Comparison of ENCODE assay signal across 9 cellular contexts in the genomic region with DNA sequence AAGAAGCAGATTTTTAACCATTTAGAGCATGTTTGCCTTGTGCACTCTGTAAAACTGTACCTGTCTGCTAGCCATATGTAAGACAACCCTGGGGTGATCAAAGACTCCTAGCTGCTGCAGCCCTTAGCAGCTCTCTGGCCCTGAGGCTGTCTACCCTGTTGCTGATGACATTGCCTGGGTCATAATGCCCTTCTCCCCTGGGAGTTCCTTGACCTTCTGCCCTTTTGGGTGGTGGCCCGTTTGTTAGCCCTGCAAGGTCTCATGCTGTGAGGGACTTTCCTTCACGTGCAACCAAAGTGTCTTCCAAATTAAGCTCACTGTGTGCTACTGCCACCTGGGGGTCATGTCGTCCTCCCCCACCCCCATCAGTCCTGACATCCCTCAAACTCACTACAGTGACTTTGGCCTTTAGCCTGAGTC. TPM values are rescaled to one million over a fixed set of nuclear protein-coding genes. Genes with fewer than 3 reads are reported as not detected.
DNase-seq lines count a peak whose midpoint lies in the region; ATAC-seq and TF ChIP-seq lines count a peak whose summit lies in the region.
"Had no signal": no experiment of that assay in that cellular context is flagged by ENCODE, and none has a peak within 500 bp of the region (broad histone marks: within the 10 kb centered on the region; RNA-seq: fewer than 3 reads in every experiment).

No MANE protein-coding gene starts in this region.

- H3K4me1 Mint-ChIP-seq in osteocyte (ENCODE audit: unreplicated experiment): peaks cover 50% of the 10 kb centered on the region

- in situ Hi-C loops in brain microvascular endothelial cell (cut with HindIII; ENCODE audit: low pct_ligation_motif_present, low sequenced_read_pairs): no loop called here

- no peak overlapping the region for H2AK5ac ChIP-seq in neuronal stem cell (ENCODE audit: low read depth, low read length)

- no peaks in the 10 kb centered on the region for H3K36me3 ChIP-seq in brain microvascular endothelial cell (replicated peaks)
- H3K36me3 ChIP-seq in neuronal stem cell (replicated peaks in 1 of 2; ENCODE audit: control insufficient read depth in 2 of 2, insufficient read depth in 2 of 2, low read length in 2 of 2): peaks cover 0 to 3% of the 10 kb centered on the region in 2 donors
- H3K36me3 ChIP-seq: vagina had no signal

- peaks cover 4 to 19% of the 10 kb centered on the region in 2 donors for H3K4me1 ChIP-seq in neuronal stem cell (ENCODE audit: control insufficient read depth in 2 of 2, insufficient read depth in 1 of 2, low read depth in 1 of 2, low read length in 2 of 2)
- H3K4me1 ChIP-seq: vagina had no signal

- H3K23ac ChIP-seq in neuronal stem cell (ENCODE audit: low read depth, low read length, poor library complexity): no peak overlapping the region

- no peak overlapping the region for H3K18ac ChIP-seq in neuronal stem cell (ENCODE audit: low read length)

- H3K14ac ChIP-seq in neuronal stem cell (ENCODE audit: low read length): no peak overlapping the region

- no peak overlapping the region for H2AFZ ChIP-seq in neuronal stem cell (ENCODE audit: low read length)

- no peak overlapping the region for H3K4me2 ChIP-seq in neuronal stem cell (ENCODE audit: insufficient read depth, low read length, poor library complexity, severe bottlenecking)

- H3K9me3 Mint-ChIP-seq in osteocyte (ENCODE audit: unreplicated experiment): peaks cover 21% of the 10 kb centered on the region

- WGBS in neuronal stem cell (ENCODE audit: extremely low coverage in 2 of 2, insufficient read length in 2 of 2, insufficient replicate concordance in 1 of 2), 2 donors: no CpG with 5 or more reads among the region's 3 CpGs

- H2BK12ac ChIP-seq in neuronal stem cell (ENCODE audit: low read length): no peak overlapping the region

- TF ChIP-seq CTCF in brain microvascular endothelial cell (IDR thresholded peaks at IDR 0.05; ENCODE audit: low read depth, low read length, missing control alignments) (peak; percentile 50), osteocyte (IDR thresholded peaks at IDR 0.05) (peak; percentile 6)

- H3K27ac Mint-ChIP-seq in osteocyte (ENCODE audit: unreplicated experiment): no peak overlapping the region

- H4K8ac ChIP-seq in neuronal stem cell (ENCODE audit: low read depth, low read length): no peak overlapping the region

- H3K27me3 Mint-ChIP-seq in osteocyte (ENCODE audit: unreplicated experiment): no peaks in the 10 kb centered on the region

- H3K27me3 ChIP-seq in brain microvascular endothelial cell (replicated peaks) (no peaks in the 10 kb centered on the region), neuronal stem cell (ENCODE audit: control insufficient read depth in 3 of 3, insufficient read depth in 3 of 3, low read depth in 1 of 3, low read length in 3 of 3) (no peaks in the 10 kb centered on the region)
- H3K27me3 ChIP-seq: vagina had no signal

- H3K27ac ChIP-seq in brain microvascular endothelial cell (no peak overlapping the region), neuronal stem cell (replicated peaks; ENCODE audit: low read length) (no peak overlapping the region)
- H3K27ac ChIP-seq: vagina had no signal

- H4K91ac ChIP-seq in neuronal stem cell (ENCODE audit: low read depth, low read length, poor library complexity): no peak overlapping the region

- H3K36me3 Mint-ChIP-seq in osteocyte (ENCODE audit: unreplicated experiment): peaks cover 38% of the 10 kb centered on the region

- no peak overlapping the region for H3K9ac ChIP-seq in neuronal stem cell (ENCODE audit: low read depth, low read length, poor library complexity)

- peaks cover 4% of the 10 kb centered on the region for H3K79me1 ChIP-seq in neuronal stem cell (ENCODE audit: low read depth, low read length)

- H3K4me3 ChIP-seq in brain microvascular endothelial cell (ENCODE audit: low read depth, low read length) (no peak overlapping the region), neuronal stem cell (ENCODE audit: low read length in 2 of 2) (no peak overlapping the region)
- H3K4me3 ChIP-seq: vagina had no signal

- H2BK120ac ChIP-seq in neuronal stem cell (ENCODE audit: low read depth, low read length): no peak overlapping the region

- no peak overlapping the region for H2BK15ac ChIP-seq in neuronal stem cell (ENCODE audit: low read length)

- peaks cover 8 to 10% of the 10 kb centered on the region in 2 donors for H3K9me3 ChIP-seq in neuronal stem cell (replicated peaks in 1 of 2; ENCODE audit: control insufficient read depth in 2 of 2, insufficient read depth in 1 of 2, low read depth in 1 of 2, low read length in 2 of 2)
- H3K9me3 ChIP-seq: vagina had no signal

- H3K4ac ChIP-seq in neuronal stem cell (ENCODE audit: low read length): no peak overlapping the region

- no peak overlapping the region for H3K4me3 Mint-ChIP-seq in osteocyte (ENCODE audit: unreplicated experiment)

- ATAC-seq in GM18907 (IDR thresholded peaks at IDR 0.05; ENCODE audit: unreplicated experiment) (peak; percentile 50), HG03432 (IDR thresholded peaks at IDR 0.05; ENCODE audit: unreplicated experiment) (peak; percentile 84)

- H2BK5ac ChIP-seq in neuronal stem cell (ENCODE audit: low read length): no peak overlapping the region

- DNase-seq in brain microvascular endothelial cell: no peak
- no peak for DNase-seq in osteocyte (ENCODE audit: extremely low spot score, unreplicated experiment)
- no peak for DNase-seq in NCI-H345 (lab: John Stamatoyannopoulos, UW)
- no peak for DNase-seq in neuronal stem cell (ENCODE audit: low spot score)
- DNase-seq in NCI-H446 (lab: John Stamatoyannopoulos, UW): no peak
- DNase-seq: retina had no signal

RNA-seq across cellular contexts. Expression of a gene that starts 7.4 kb away (rescaled TPM):
- 125 and 128 TPM in 2 replicates for total RNA-seq in osteocyte
- polyA plus RNA-seq in neuronal stem cell (2013, experiment 1 of 2): 18.8 TPM
- polyA plus RNA-seq in neuronal stem cell (2013, experiment 2 of 2): 20.0 TPM
